In the genomic region with DNA sequence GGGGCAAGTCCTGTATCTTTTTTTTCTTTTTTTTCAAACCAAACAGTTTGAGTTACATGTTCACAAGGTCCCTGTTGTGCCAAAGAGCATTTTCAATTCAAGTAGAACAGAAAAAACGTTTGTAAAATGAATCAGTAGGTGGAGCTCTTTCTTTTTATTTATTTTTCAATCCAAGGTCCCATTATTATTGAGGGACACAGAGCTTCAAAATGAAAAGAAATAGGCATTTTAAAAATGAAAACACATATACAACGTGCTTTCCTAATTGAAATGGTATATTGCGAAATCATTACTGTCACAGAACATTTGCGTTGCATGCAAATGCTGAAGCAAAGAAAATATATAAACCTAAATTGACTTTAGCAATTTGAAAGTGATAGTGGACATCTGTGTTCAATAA, we compare ENCODE assay signal across 1 cellular context.
TF ChIP-seq lines count a peak whose summit lies in the region.

No MANE protein-coding gene starts in this region.

TF ChIP-seq in SK-N-SH, 30 proteins besides CTCF, POLR2A, EP300 and RAD21 (continued from another document):
- TF ChIP-seq NFIC (IDR thresholded peaks at IDR 0.05; ENCODE audit: borderline replicate concordance), result no peak
- no peak for TF ChIP-seq MXI1 (IDR thresholded peaks at IDR 0.05; ENCODE audit: low read depth, low read length)
